8 cellular contexts compared by ENCODE assay signal in genomic region chr14:100341301-100342031, GRCh38. TPM values are rescaled to one million over a fixed set of nuclear protein-coding genes. Genes with fewer than 3 reads are reported as not detected.
DNase-seq lines count a peak whose midpoint lies in the region; ATAC-seq, FAIRE-seq and TF ChIP-seq lines count a peak whose summit lies in the region.

No MANE protein-coding gene starts in this region.

- no peak for FAIRE-seq in HepG2 (lab: Jason Lieb, UNC)

- peak overlapping the region; percentile 42 to 77 for H3K27ac ChIP-seq in breast epithelium
- H3K27ac ChIP-seq in HepG2 (ENCODE audit: extremely low read length, insufficient read depth, low read length) = no peak overlapping the region
- H3K27ac ChIP-seq in testis = peak overlapping the region in 1 of 2 donors; percentile 70

- intact Hi-C loops in breast epithelium (cut with DNase I; ENCODE audit: low total_unique reads) = no loop called here
- intact Hi-C loops in HepG2 (cut with micrococcal nuclease; ENCODE audit: unreplicated experiment) = no loop called here
- intact Hi-C loops in testis (cut with DNase I; ENCODE audit: low total_unique reads) = no loop called here

- H2AFZ ChIP-seq in HepG2 (ENCODE audit: low read length) = no peak overlapping the region

- H3K4me2 ChIP-seq in HepG2 (ENCODE audit: low read depth, low read length) = no peak overlapping the region

- TF ChIP-seq CTCF in AG10803 (conservative IDR thresholded peaks at IDR 0.05; ENCODE audit: low read length) (no peak), GM20000 (IDR thresholded peaks at IDR 0.05; ENCODE audit: extremely low read depth, missing control alignments) (no peak), breast epithelium (IDR thresholded peaks at IDR 0.05) (no peak), HepG2 (CRISPR knock-in tag; IDR thresholded peaks at IDR 0.05) (no peak), testis (IDR thresholded peaks at IDR 0.05) (no peak)

- no peaks in the 10 kb centered on the region for H3K27me3 ChIP-seq in breast epithelium
- no peaks in the 10 kb centered on the region for H3K27me3 ChIP-seq in HepG2 (ENCODE audit: control insufficient read depth in 1 of 2, insufficient read depth in 2 of 2, low read length in 2 of 2)
- no peaks in the 10 kb centered on the region for H3K27me3 ChIP-seq in testis

- H3K4me3 ChIP-seq in AG10803 (ENCODE audit: low read length) = no peak overlapping the region
- no peak overlapping the region for H3K4me3 ChIP-seq in breast epithelium
- no peak overlapping the region for H3K4me3 ChIP-seq in HepG2 (replicated peaks in 1 of 3; ENCODE audit: insufficient read depth in 1 of 3, low read depth in 2 of 3, low read length in 3 of 3)
- H3K4me3 ChIP-seq in testis = no peak overlapping the region

- TF ChIP-seq POLR2A in breast epithelium (IDR thresholded peaks at IDR 0.05) (no peak), HepG2 (IDR thresholded peaks at IDR 0.05; ENCODE audit: insufficient read depth in 1 of 2, low read depth in 2 of 2, low read length in 2 of 2) (no peak), testis (IDR thresholded peaks at IDR 0.05) (no peak), erythroblast (IDR thresholded peaks at IDR 0.05; ENCODE audit: low read length) (no peak)

- BruUV-seq in HepG2 (replicated peaks; lab: Mats Ljungman, UMichigan) = no TSS peak

- CTCF ChIA-PET in HepG2 (lab: Yijun Ruan, JAX; ENCODE audit: low intra/inter-chr PET ratio, low total read pairs) = no interaction called here

- H3K9me3 ChIP-seq in breast epithelium (no peaks in the 10 kb centered on the region), HepG2 (ENCODE audit: low read length) (no peaks in the 10 kb centered on the region), testis (no peaks in the 10 kb centered on the region)

- H3K4me1 ChIP-seq in breast epithelium = no peaks in the 10 kb centered on the region
- no peaks in the 10 kb centered on the region for H3K4me1 ChIP-seq in HepG2 (ENCODE audit: insufficient read depth, low read length)
- H3K4me1 ChIP-seq in testis = no peaks in the 10 kb centered on the region

- TF ChIP-seq EP300 in HepG2 (IDR thresholded peaks at IDR 0.05; ENCODE audit: low read depth in 2 of 2, low read length in 2 of 2) = no peak
- no peak for TF ChIP-seq EP300 in HepG2 (CRISPR knock-in tag; IDR thresholded peaks at IDR 0.05; ENCODE audit: borderline replicate concordance)

- no peaks in the 10 kb centered on the region for H4K20me1 ChIP-seq in HepG2 (ENCODE audit: insufficient read depth, low read length)

- H3K9ac ChIP-seq in HepG2 (ENCODE audit: insufficient read depth, low read depth, low read length) = no peak overlapping the region

- no peak for TF ChIP-seq RAD21 in HepG2 (CRISPR knock-in tag; IDR thresholded peaks at IDR 0.05)

- peaks cover 6% of the 10 kb centered on the region for H3K36me3 ChIP-seq in breast epithelium
- H3K36me3 ChIP-seq in HepG2 (replicated peaks in 1 of 2; ENCODE audit: control insufficient read depth in 1 of 2, insufficient read depth in 2 of 2, low read length in 2 of 2) = peaks cover 17 to 45% of the 10 kb centered on the region in 2 experiments; a peak in 4 of 5 replicates
- no peaks in the 10 kb centered on the region for H3K36me3 ChIP-seq in testis (ENCODE audit: low read depth, missing control alignments)

- in situ Hi-C loops in HepG2 (cut with HindIII; ENCODE audit: extremely low pct_ligation_motif_present, low pct_unique_long_range_greater_than_20kb) = no loop called here

- no peaks in the 10 kb centered on the region for H3K79me2 ChIP-seq in HepG2 (ENCODE audit: insufficient read depth, low read length)

- POLR2A ChIA-PET in HepG2 (lab: Yijun Ruan, JAX) = interaction anchor here (0.6 to 1.7 kb wide), 3 partner anchors 8 to 343 kb away, joined by 3 to 4 read pairs (median 3); no protein-coding TSS in a partner anchor

- peak; percentile 59 for DNase-seq in AG10803 (ENCODE audit: low read depth)
- DNase-seq in GM20000 (ENCODE audit: low spot score) = peak; percentile 81
- peak; percentile 21 for DNase-seq in NCI-H226
- no peak for DNase-seq in breast epithelium (ENCODE audit: low spot score in 2 of 2)
- DNase-seq in HepG2 (ENCODE audit: low spot score) = no peak
- peak; percentile 28 for DNase-seq in testis
- DNase-seq in erythroblast (lab: John Stamatoyannopoulos, UW) = no peak
- no peak for DNase-seq in NCI-H2171 (lab: John Stamatoyannopoulos, UW)

- 93% methylated on average over 8 of the region's 8 CpGs for WGBS in HepG2 (ENCODE audit: low lambda C conversion rate)
- 79 to 81% methylated on average over 8 of the region's 8 CpGs for WGBS in testis, 2 donors

- no peak for ATAC-seq in HepG2

RNA-seq across cellular contexts. Expression of gene SLC25A47, which starts 18.3 kb away (rescaled TPM):
- under 1 TPM in 1 of 3 donors, not detected in 2; 0.16 TPM for total RNA-seq in breast epithelium
- total RNA-seq in HepG2 (2016; rRNA removed; fragmentation: Illumina TruSeq; extraction: Trizol) = 0.87 and 1.0 TPM in 2 replicates
- 0.71 and 1.5 TPM in 2 replicates for total RNA-seq in HepG2 (2016; cell fraction: cytosol; rRNA removed; fragmentation: Illumina TruSeq; extraction: Trizol; ENCODE audit: low read depth)
- total RNA-seq in HepG2 (2016; cell fraction: insoluble cytoplasmic fraction; rRNA removed; fragmentation: Illumina TruSeq; extraction: Trizol) = 0.88 and 0.95 TPM in 2 replicates
- total RNA-seq in HepG2 (2016; cell fraction: membrane; rRNA removed; fragmentation: Illumina TruSeq; extraction: Trizol) = 0.53 and 1.1 TPM in 2 replicates
- total RNA-seq in HepG2 (2016; cell fraction: nucleus; rRNA removed; fragmentation: Illumina TruSeq; extraction: Trizol) = 0.47 and 0.65 TPM in 2 replicates
- 1.7 and 7.6 TPM in 2 replicates for polyA plus RNA-seq in HepG2 (2011; rRNA removed)
- 3.2 and 4.5 TPM in 2 replicates for polyA plus RNA-seq in HepG2 (2011; cell fraction: cytosol; rRNA removed)
- 4.2 and 9.5 TPM in 2 replicates for polyA plus RNA-seq in HepG2 (2011; cell fraction: nucleus; rRNA removed)
- 6.6 and 11.5 TPM in 2 replicates for polyA plus RNA-seq in HepG2 (2012)
- polyA plus RNA-seq in HepG2 (2016; cell fraction: cytosol; fragmentation: Illumina TruSeq; extraction: Trizol; ENCODE audit: low read depth) = 0.17 and 0.24 TPM in 2 replicates
- polyA plus RNA-seq in HepG2 (2016; cell fraction: insoluble cytoplasmic fraction; fragmentation: Illumina TruSeq; extraction: Trizol; ENCODE audit: low read depth) = 0.51 and 0.54 TPM in 2 replicates
- polyA plus RNA-seq in HepG2 (2016; cell fraction: membrane; fragmentation: Illumina TruSeq; extraction: Trizol; ENCODE audit: low read depth) = 0.41 and 0.42 TPM in 2 replicates
- polyA plus RNA-seq in HepG2 (2016; cell fraction: nucleus; fragmentation: Illumina TruSeq; extraction: Trizol; ENCODE audit: insufficient read depth, low read depth) = 0.53 and 0.61 TPM in 2 replicates
- 4.3 TPM in 1 of 2 replicates, not detected in the other for polyA minus RNA-seq in HepG2 (2011; rRNA and poly(A)+ RNA removed; ENCODE audit: low replicate concordance)
- polyA minus RNA-seq in HepG2 (2011; cell fraction: cytosol; rRNA and poly(A)+ RNA removed) = 2.3 and 3.1 TPM in 2 replicates
- polyA minus RNA-seq in HepG2 (2011; cell fraction: nucleus; rRNA and poly(A)+ RNA removed) = 0.52 and 1.5 TPM in 2 replicates
- total RNA-seq in testis = under 1 TPM; 0.37 to 0.87 TPM
- polyA plus RNA-seq in testis (ENCODE audit: insufficient read depth, low read depth, low replicate concordance) = 0.78 TPM

RNA-seq across cellular contexts. Expression of gene WDR25, which starts 34.8 kb away (rescaled TPM):
- total RNA-seq in breast epithelium (10 to 100 TPM in 2 of 3 donors, 1 to 10 TPM in 1; 8.0 to 14.2 (median 12.5) TPM), HepG2 (2016; rRNA removed; fragmentation: Illumina TruSeq; extraction: Trizol) (4.2 and 4.6 TPM in 2 replicates), testis (10 to 100 TPM; 12.9 to 18.2 TPM)
- 4.4 and 4.8 TPM in 2 replicates for total RNA-seq in HepG2 (2016; cell fraction: cytosol; rRNA removed; fragmentation: Illumina TruSeq; extraction: Trizol; ENCODE audit: low read depth)
- 3.9 and 4.2 TPM in 2 replicates for total RNA-seq in HepG2 (2016; cell fraction: insoluble cytoplasmic fraction; rRNA removed; fragmentation: Illumina TruSeq; extraction: Trizol)
- 3.5 and 3.9 TPM in 2 replicates for total RNA-seq in HepG2 (2016; cell fraction: membrane; rRNA removed; fragmentation: Illumina TruSeq; extraction: Trizol)
- total RNA-seq in HepG2 (2016; cell fraction: nucleus; rRNA removed; fragmentation: Illumina TruSeq; extraction: Trizol) = 2.5 and 2.6 TPM in 2 replicates
- polyA plus RNA-seq in HepG2 (2011; rRNA removed) (2.4 and 2.7 TPM in 2 replicates), testis (ENCODE audit: insufficient read depth, low read depth, low replicate concordance) (12.8 TPM)
- polyA plus RNA-seq in HepG2 (2011; cell fraction: cytosol; rRNA removed) = 1.7 and 2.6 TPM in 2 replicates
- polyA plus RNA-seq in HepG2 (2011; cell fraction: nucleus; rRNA removed) = 2.3 and 2.6 TPM in 2 replicates
- 1.7 TPM in 2 replicates for polyA plus RNA-seq in HepG2 (2012)
- 1.4 and 2.7 TPM in 2 replicates for polyA plus RNA-seq in HepG2 (2016; cell fraction: cytosol; fragmentation: Illumina TruSeq; extraction: Trizol; ENCODE audit: low read depth)
- polyA plus RNA-seq in HepG2 (2016; cell fraction: insoluble cytoplasmic fraction; fragmentation: Illumina TruSeq; extraction: Trizol; ENCODE audit: low read depth) = 4.5 and 5.6 TPM in 2 replicates
- 1.9 and 2.2 TPM in 2 replicates for polyA plus RNA-seq in HepG2 (2016; cell fraction: membrane; fragmentation: Illumina TruSeq; extraction: Trizol; ENCODE audit: low read depth)
- 3.1 and 4.3 TPM in 2 replicates for polyA plus RNA-seq in HepG2 (2016; cell fraction: nucleus; fragmentation: Illumina TruSeq; extraction: Trizol; ENCODE audit: insufficient read depth, low read depth)
- polyA minus RNA-seq in HepG2 (2011; rRNA and poly(A)+ RNA removed; ENCODE audit: low replicate concordance) = 6.6 and 21.3 TPM in 2 replicates
- polyA minus RNA-seq in HepG2 (2011; cell fraction: cytosol; rRNA and poly(A)+ RNA removed) = 2.1 and 2.2 TPM in 2 replicates
- polyA minus RNA-seq in HepG2 (2011; cell fraction: nucleus; rRNA and poly(A)+ RNA removed) = 3.7 and 5.2 TPM in 2 replicates

RNA-seq across cellular contexts. Expression of gene SLC25A29, which starts 35.2 kb away (rescaled TPM):
- total RNA-seq in breast epithelium (100 to 1,000 TPM in 2 of 3 donors, 10 to 100 TPM in 1; 40.2 to 119 (median 110) TPM), HepG2 (2016; rRNA removed; fragmentation: Illumina TruSeq; extraction: Trizol) (9.6 and 17.2 TPM in 2 replicates), testis (100 to 1,000 TPM; 185 to 322 TPM)
- 2.4 and 2.6 TPM in 2 replicates for total RNA-seq in HepG2 (2016; cell fraction: cytosol; rRNA removed; fragmentation: Illumina TruSeq; extraction: Trizol; ENCODE audit: low read depth)
- 9.5 and 17.7 TPM in 2 replicates for total RNA-seq in HepG2 (2016; cell fraction: insoluble cytoplasmic fraction; rRNA removed; fragmentation: Illumina TruSeq; extraction: Trizol)
- total RNA-seq in HepG2 (2016; cell fraction: membrane; rRNA removed; fragmentation: Illumina TruSeq; extraction: Trizol) = 6.9 and 7.4 TPM in 2 replicates
- total RNA-seq in HepG2 (2016; cell fraction: nucleus; rRNA removed; fragmentation: Illumina TruSeq; extraction: Trizol) = 15.9 and 18.2 TPM in 2 replicates
- polyA plus RNA-seq in HepG2 (2011; rRNA removed) (12.2 and 16.1 TPM in 2 replicates), testis (ENCODE audit: insufficient read depth, low read depth, low replicate concordance) (72.3 TPM)
- polyA plus RNA-seq in HepG2 (2011; cell fraction: cytosol; rRNA removed) = 6.9 and 11.5 TPM in 2 replicates
- polyA plus RNA-seq in HepG2 (2011; cell fraction: nucleus; rRNA removed) = 98.4 and 122 TPM in 2 replicates
- polyA plus RNA-seq in HepG2 (2012) = 6.9 and 8.5 TPM in 2 replicates
- polyA plus RNA-seq in HepG2 (2016; cell fraction: cytosol; fragmentation: Illumina TruSeq; extraction: Trizol; ENCODE audit: low read depth) = 1.4 and 1.6 TPM in 2 replicates
- polyA plus RNA-seq in HepG2 (2016; cell fraction: insoluble cytoplasmic fraction; fragmentation: Illumina TruSeq; extraction: Trizol; ENCODE audit: low read depth) = 8.9 and 9.4 TPM in 2 replicates
- polyA plus RNA-seq in HepG2 (2016; cell fraction: membrane; fragmentation: Illumina TruSeq; extraction: Trizol; ENCODE audit: low read depth) = 3.8 and 4.2 TPM in 2 replicates
- 47.1 and 52.2 TPM in 2 replicates for polyA plus RNA-seq in HepG2 (2016; cell fraction: nucleus; fragmentation: Illumina TruSeq; extraction: Trizol; ENCODE audit: insufficient read depth, low read depth)
- polyA minus RNA-seq in HepG2 (2011; rRNA and poly(A)+ RNA removed; ENCODE audit: low replicate concordance) = 9.4 and 18.9 TPM in 2 replicates
- 4.6 and 8.4 TPM in 2 replicates for polyA minus RNA-seq in HepG2 (2011; cell fraction: cytosol; rRNA and poly(A)+ RNA removed)
- 9.1 and 11.2 TPM in 2 replicates for polyA minus RNA-seq in HepG2 (2011; cell fraction: nucleus; rRNA and poly(A)+ RNA removed)

Comparison
In these comparisons a context has a peak if more than half of its experiments do, and no peak if none do; other contexts are left out.
1. DNase-seq: peak in AG10803 (single experiment), GM20000 (single experiment), NCI-H226 (single experiment) and testis (single experiment); none in breast epithelium (0 of 2), HepG2 (single experiment), erythroblast (0 of 2) and NCI-H2171 (single experiment).